ENCODE assay signal across 14 cellular contexts in genomic region chr12:91186189-91186588, GRCh38. TPM values are rescaled to one million over a fixed set of nuclear protein-coding genes. Genes with fewer than 3 reads are reported as not detected.
"Had no signal": no experiment of that assay in that cellular context is flagged by ENCODE, and none has a peak within 500 bp of the region (broad histone marks: within the 10 kb centered on the region; RNA-seq: fewer than 3 reads in every experiment).

No MANE protein-coding gene starts in this region.

- H3K27ac ChIP-seq: left lung, lower lobe of right lung, spleen, tibial artery had no signal

- DNase-seq: effector memory CD4-positive, alpha-beta T cell; heart right ventricle; islet precursor cell; left lung; lower lobe of right lung; mesendoderm; naive thymus-derived CD8-positive, alpha-beta T cell; right cardiac atrium; spleen; stimulated activated CD4-positive, alpha-beta T cell treated with anti-CD3 and anti-CD28 coated beads, Interleukin-15, amount 100 ng/mL, for 24 hours; stimulated activated CD4-positive, alpha-beta T cell treated with anti-CD3 and anti-CD28 coated beads, Interleukin-1b, Interleukin-23, amount 100 ng/mL, for 48 hours; stimulated activated CD4-positive, alpha-beta T cell treated with anti-CD3 and anti-CD28 coated beads, Interleukin-4, amount 100 ng/mL, for 24 hours; tibial artery had no signal

- H3K36me3 ChIP-seq: heart right ventricle, left lung, lower lobe of right lung, spleen, tibial artery had no signal

- ATAC-seq: esophagus mucosa; heart right ventricle; left lung; lower lobe of right lung; naive thymus-derived CD8-positive, alpha-beta T cell; right cardiac atrium had no signal

- H3K9me3 ChIP-seq: heart right ventricle, left lung, lower lobe of right lung, spleen, tibial artery had no signal

- H3K4me1 ChIP-seq: heart right ventricle, left lung, lower lobe of right lung, spleen had no signal

- H3K4me3 ChIP-seq: heart right ventricle, left lung, lower lobe of right lung, spleen, tibial artery had no signal

- H3K27me3 ChIP-seq: heart right ventricle, left lung, spleen, tibial artery had no signal

RNA-seq across cellular contexts. Expression of gene DCN, which starts 3.6 kb away (rescaled TPM):
- total RNA-seq: naive thymus-derived CD8-positive, alpha-beta T cell had no signal
- polyA plus RNA-seq: naive thymus-derived CD8-positive, alpha-beta T cell had no signal
